ENCODE assay signal across 1 cellular context in genomic region chr14:90396342-90397339, GRCh38.
TF ChIP-seq lines count a peak whose summit lies in the region.

TSS of gene CALM1 (plus strand) at chr14:90397029. CDS start at chr14:90397231, 202 bp downstream.

TF ChIP-seq in HepG2, 621 proteins besides CTCF, POLR2A, EP300 and RAD21 (continued from another document and continues in another):
- TF ChIP-seq MEIS1 (CRISPR knock-in tag; IDR thresholded peaks at IDR 0.05; ENCODE audit: borderline replicate concordance) (no peak), FOXM1 (CRISPR knock-in tag; IDR thresholded peaks at IDR 0.05) (peak; percentile 42; the same call in 1 of the 2 replicates), ATF6 (CRISPR knock-in tag; conservative IDR thresholded peaks at IDR 0.05) (peak; percentile 71; the same call in 1 of the 2 replicates), MYNN (CRISPR knock-in tag; IDR thresholded peaks at IDR 0.05; ENCODE audit: low read depth) (no peak), HMG20A (CRISPR knock-in tag; IDR thresholded peaks at IDR 0.05; ENCODE audit: borderline replicate concordance) (no peak), NR2F6 (IDR thresholded peaks at IDR 0.05) (no peak), NR2F6 (CRISPR knock-in tag; IDR thresholded peaks at IDR 0.05) (peak; percentile 35; the same call in 1 of the 2 replicates), ZBTB10 (CRISPR knock-in tag; IDR thresholded peaks at IDR 0.05; ENCODE audit: borderline replicate concordance) (peak; percentile 72; the same call in 1 of the 2 replicates), CENPBD1 (CRISPR knock-in tag; IDR thresholded peaks at IDR 0.05; ENCODE audit: borderline replicate concordance, low read depth) (no peak), ZNF335 (CRISPR knock-in tag; IDR thresholded peaks at IDR 0.05) (peak; percentile 63; the same call in 1 of the 2 replicates), MTF1 (CRISPR knock-in tag; IDR thresholded peaks at IDR 0.05) (peak; percentile 93), NCOA1 (CRISPR knock-in tag; IDR thresholded peaks at IDR 0.05) (no peak), CEBPB (IDR thresholded peaks at IDR 0.05; ENCODE audit: borderline replicate concordance, low read depth, low read length) (no peak), HMG20B (CRISPR knock-in tag; conservative IDR thresholded peaks at IDR 0.05) (no peak; the same call in 1 of the 2 replicates), ZNF574 (CRISPR knock-in tag; IDR thresholded peaks at IDR 0.05) (peak; percentile 93), SOX13 (IDR thresholded peaks at IDR 0.05) (no peak), SOX13 (CRISPR knock-in tag; conservative IDR thresholded peaks at IDR 0.05 in 1 of 2, IDR thresholded peaks at IDR 0.05 in 1 of 2) (peak in 1 of 2 experiments; percentile 64; a peak in 2 of 4 replicates), ZC3H4 (CRISPR knock-in tag; IDR thresholded peaks at IDR 0.05; ENCODE audit: borderline replicate concordance) (no peak), SIN3B (IDR thresholded peaks at IDR 0.05; ENCODE audit: low read length) (no peak), MAF1 (CRISPR knock-in tag; IDR thresholded peaks at IDR 0.05; ENCODE audit: borderline replicate concordance) (peak; percentile 95), ZNF644 (CRISPR knock-in tag; IDR thresholded peaks at IDR 0.05; ENCODE audit: low read depth) (no peak), GLI4 (CRISPR knock-in tag; IDR thresholded peaks at IDR 0.05; ENCODE audit: borderline replicate concordance) (peak; percentile 42; the same call in 1 of the 2 replicates), YEATS2 (CRISPR knock-in tag; IDR thresholded peaks at IDR 0.05; ENCODE audit: borderline replicate concordance) (peak; percentile 74; the same call in 1 of the 2 replicates), ZNF350 (CRISPR knock-in tag; IDR thresholded peaks at IDR 0.05; ENCODE audit: borderline replicate concordance, low read depth) (no peak), ATF2 (CRISPR knock-in tag; IDR thresholded peaks at IDR 0.05) (peak; percentile 72), RBM22 (optimal IDR thresholded peaks at IDR 0.05; ENCODE audit: low read length) (no peak), PRPF4 (IDR thresholded peaks at IDR 0.05; ENCODE audit: low read depth, low read length, poor library complexity, severe bottlenecking) (no peak), ATF7-NPFF (CRISPR knock-in tag; IDR thresholded peaks at IDR 0.05; ENCODE audit: low read depth) (peak; percentile 95), ATM (IDR thresholded peaks at IDR 0.05; ENCODE audit: borderline replicate concordance) (no peak), ZNF510 (CRISPR knock-in tag; IDR thresholded peaks at IDR 0.05; ENCODE audit: low read depth) (peak; percentile 75; the same call in 1 of the 2 replicates), GTF2F1 (IDR thresholded peaks at IDR 0.05; ENCODE audit: low read length) (peak; percentile 84; the same call in 1 of the 2 replicates), KAT2B (IDR thresholded peaks at IDR 0.05; ENCODE audit: borderline replicate concordance, low read depth, low read length) (no peak), ZNF724P (CRISPR knock-in tag; IDR thresholded peaks at IDR 0.05; ENCODE audit: borderline replicate concordance) (peak; percentile 73; the same call in 1 of the 2 replicates), ZFP36L1 (CRISPR knock-in tag; IDR thresholded peaks at IDR 0.05) (0 out of 2 replicates have a peak, but pooled peaks have one; percentile 33), RAD51 (IDR thresholded peaks at IDR 0.05; ENCODE audit: borderline replicate concordance) (no peak), ZNF225 (CRISPR knock-in tag; IDR thresholded peaks at IDR 0.05) (no peak), SIX1 (CRISPR knock-in tag; IDR thresholded peaks at IDR 0.05; ENCODE audit: borderline replicate concordance) (no peak), AHR (CRISPR knock-in tag; IDR thresholded peaks at IDR 0.05) (peak; percentile 86; the same call in 1 of the 2 replicates)
- TF ChIP-seq, protein P1, sequence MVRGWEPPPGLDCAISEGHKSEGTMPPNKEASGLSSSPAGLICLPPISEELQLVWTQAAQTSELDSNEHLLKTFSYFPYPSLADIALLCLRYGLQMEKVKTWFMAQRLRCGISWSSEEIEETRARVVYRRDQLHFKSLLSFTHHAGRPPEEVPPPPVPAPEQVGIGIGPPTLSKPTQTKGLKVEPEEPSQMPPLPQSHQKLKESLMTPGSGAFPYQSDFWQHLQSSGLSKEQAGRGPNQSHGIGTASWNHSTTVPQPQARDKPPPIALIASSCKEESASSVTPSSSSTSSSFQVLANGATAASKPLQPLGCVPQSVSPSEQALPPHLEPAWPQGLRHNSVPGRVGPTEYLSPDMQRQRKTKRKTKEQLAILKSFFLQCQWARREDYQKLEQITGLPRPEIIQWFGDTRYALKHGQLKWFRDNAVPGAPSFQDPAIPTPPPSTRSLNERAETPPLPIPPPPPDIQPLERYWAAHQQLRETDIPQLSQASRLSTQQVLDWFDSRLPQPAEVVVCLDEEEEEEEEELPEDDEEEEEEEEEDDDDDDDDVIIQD (CRISPR knock-in tag; IDR thresholded peaks at IDR 0.05; ENCODE audit: low read depth) = peak; percentile 84; the same call in 1 of the 2 replicates
- TF ChIP-seq, protein P2, sequence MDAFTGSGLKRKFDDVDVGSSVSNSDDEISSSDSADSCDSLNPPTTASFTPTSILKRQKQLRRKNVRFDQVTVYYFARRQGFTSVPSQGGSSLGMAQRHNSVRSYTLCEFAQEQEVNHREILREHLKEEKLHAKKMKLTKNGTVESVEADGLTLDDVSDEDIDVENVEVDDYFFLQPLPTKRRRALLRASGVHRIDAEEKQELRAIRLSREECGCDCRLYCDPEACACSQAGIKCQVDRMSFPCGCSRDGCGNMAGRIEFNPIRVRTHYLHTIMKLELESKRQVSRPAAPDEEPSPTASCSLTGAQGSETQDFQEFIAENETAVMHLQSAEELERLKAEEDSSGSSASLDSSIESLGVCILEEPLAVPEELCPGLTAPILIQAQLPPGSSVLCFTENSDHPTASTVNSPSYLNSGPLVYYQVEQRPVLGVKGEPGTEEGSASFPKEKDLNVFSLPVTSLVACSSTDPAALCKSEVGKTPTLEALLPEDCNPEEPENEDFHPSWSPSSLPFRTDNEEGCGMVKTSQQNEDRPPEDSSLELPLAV (CRISPR knock-in tag; conservative IDR thresholded peaks at IDR 0.05; ENCODE audit: low read depth) = peak; percentile 56; the same call in 1 of the 2 replicates
